1 cellular context compared by ENCODE assay signal in the genomic region with DNA sequence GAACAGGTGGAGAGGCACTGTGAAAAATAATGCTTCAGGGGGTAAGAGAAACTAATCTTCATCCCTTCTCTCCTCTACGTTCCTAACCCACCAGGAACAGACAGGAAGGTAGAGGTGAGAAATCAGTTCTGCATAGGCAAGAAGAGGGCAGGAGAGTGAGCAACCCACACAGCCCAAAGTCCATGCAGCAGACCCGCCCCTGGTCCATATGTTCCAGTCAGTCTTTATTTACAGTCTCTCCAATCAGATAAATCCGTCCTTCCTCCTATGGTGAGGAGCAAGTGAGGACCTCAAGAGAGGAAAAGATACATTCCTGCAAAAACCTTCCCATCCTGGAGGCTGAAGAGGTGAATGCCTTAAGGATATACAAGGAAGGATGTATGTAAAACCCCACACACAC.
TF ChIP-seq lines count a peak whose summit lies in the region.

No MANE protein-coding gene starts in this region.

TF ChIP-seq in H1, 55 proteins besides CTCF, POLR2A, EP300 and RAD21 (continued from another document):
- TF ChIP-seq KDM1A (IDR thresholded peaks at IDR 0.05; ENCODE audit: borderline replicate concordance, low read length) (no peak), MAFK (IDR thresholded peaks at IDR 0.05; ENCODE audit: low read depth, low read length) (no peak), CTBP2 (IDR thresholded peaks at IDR 0.05; ENCODE audit: borderline replicate concordance, insufficient read depth, insufficient read length, low read length) (no peak), BCL11A (IDR thresholded peaks at IDR 0.05; ENCODE audit: low read depth in 2 of 2, low read length in 2 of 2) (no peak), POLR2AphosphoS5 (IDR thresholded peaks at IDR 0.05; ENCODE audit: low read depth, low read length) (no peak), EGR1 (IDR thresholded peaks at IDR 0.05; ENCODE audit: borderline replicate concordance, low read depth, low read length) (no peak), TEAD4 (IDR thresholded peaks at IDR 0.05; ENCODE audit: low read depth, low read length) (no peak), CEBPB (IDR thresholded peaks at IDR 0.05; ENCODE audit: low read depth, low read length) (no peak), CHD2 (IDR thresholded peaks at IDR 0.05; ENCODE audit: low read length) (no peak)
TF ChIP-seq in H1: peak in this region for 0.
